ENCODE assay signal across 18 cellular contexts in the genomic region with DNA sequence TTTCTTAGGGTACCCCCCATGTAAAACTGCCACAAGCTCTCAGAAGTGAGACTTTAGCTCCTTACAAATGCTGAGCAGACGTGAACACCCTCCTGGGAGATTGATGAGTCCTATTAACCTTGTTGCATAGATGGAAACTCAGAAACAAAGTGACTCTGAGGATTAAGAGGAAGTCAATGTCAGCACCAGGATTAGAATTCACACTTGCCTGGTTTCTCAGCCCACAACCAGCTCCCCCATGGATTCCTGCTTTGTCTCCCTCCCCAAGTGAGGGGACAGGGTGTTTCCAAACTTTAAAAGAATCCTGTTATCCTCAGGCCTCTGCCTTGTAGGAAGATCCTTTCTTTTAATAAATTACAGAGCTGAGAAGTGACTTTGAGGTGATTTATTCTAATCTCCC.
DNase-seq lines count a peak whose midpoint lies in the region; ATAC-seq, FAIRE-seq and TF ChIP-seq lines count a peak whose summit lies in the region.
"Had no signal": no experiment of that assay in that cellular context is flagged by ENCODE, and none has a peak within 500 bp of the region (broad histone marks: within the 10 kb centered on the region; RNA-seq: fewer than 3 reads in every experiment).

No MANE protein-coding gene starts in this region.

- no peak overlapping the region for H3K9ac ChIP-seq in H1 (replicated peaks in 1 of 4; ENCODE audit: extremely low read depth in 1 of 4, low read depth in 3 of 4, low read length in 3 of 4)

- H3K9me3 ChIP-seq in H1 (ENCODE audit: insufficient read depth in 2 of 2, low read depth in 1 of 2, low read length in 1 of 2) (no peaks in the 10 kb centered on the region), BE2C (no peaks in the 10 kb centered on the region; the same call in 1 of the 2 replicates), gastroesophageal sphincter (no peaks in the 10 kb centered on the region)
- H3K9me3 ChIP-seq: SJSA1 had no signal

- H2AK5ac ChIP-seq in H1 (ENCODE audit: low read depth, low read length) = no peak overlapping the region

- no peak overlapping the region for H2BK12ac ChIP-seq in H1 (ENCODE audit: low read depth, low read length)

- H3K23ac ChIP-seq in H1 (ENCODE audit: insufficient read length) = no peak overlapping the region

- no peak overlapping the region for H3K4me3 ChIP-seq in H1 (ENCODE audit: extremely low read depth in 1 of 4, insufficient read depth in 2 of 4, low read depth in 3 of 4, low read length in 4 of 4)
- H3K4me3 ChIP-seq in BE2C (ENCODE audit: low read depth, low read length) = no peak overlapping the region
- no peak overlapping the region for H3K4me3 ChIP-seq in gastroesophageal sphincter
- H3K4me3 ChIP-seq: SJSA1 had no signal

- no peak overlapping the region for H3K56ac ChIP-seq in H1 (replicated peaks; ENCODE audit: insufficient read length, low read depth, low read length)

- no peak for TF ChIP-seq EP300 in H1 (IDR thresholded peaks at IDR 0.05; ENCODE audit: borderline replicate concordance in 1 of 2, low read depth in 2 of 2, low read length in 2 of 2)
- TF ChIP-seq EP300 in gastroesophageal sphincter (IDR thresholded peaks at IDR 0.05) = no peak

- H3K79me1 ChIP-seq in H1 (ENCODE audit: low read depth, low read length) = no peaks in the 10 kb centered on the region

- no peak for TF ChIP-seq RAD21 in H1 (IDR thresholded peaks at IDR 0.05 in 1 of 2, conservative IDR thresholded peaks at IDR 0.05 in 1 of 2; ENCODE audit: low read depth in 2 of 2, low read length in 2 of 2)

- H3K27me3 Mint-ChIP-seq in neural crest cell (ENCODE audit: low read depth) (no peaks in the 10 kb centered on the region), mesothelial cell of epicardium (ENCODE audit: low read depth) (no peaks in the 10 kb centered on the region)
- H3K27me3 Mint-ChIP-seq: B cell had no signal

- DNase-seq in GM12891 (ENCODE audit: insufficient read length, low spot score) (no peak), Kasumi-1 (lab: John Stamatoyannopoulos, UW) (peak; percentile 9 to 14), H1 (ENCODE audit: low read depth in 1 of 2, low spot score in 2 of 2) (no peak), neural crest cell (ENCODE audit: low read depth, low spot score) (no peak), BE2C (no peak), mesothelial cell of epicardium (ENCODE audit: low spot score in 2 of 2, unreplicated experiment in 2 of 2) (no peak)
- DNase-seq: ACHN; CD8-positive, alpha-beta memory T cell; DND-41; GOT3; Karpas-422; NCI-H1417 treated with DMSO at 0.1 percent for 48 hours; NCI-H2029; NCI-H2171 treated with DMSO at 0.1 percent for 48 hours; OCI-M1 had no signal

- H3K36me3 Mint-ChIP-seq in neural crest cell (ENCODE audit: low read depth) = no peaks in the 10 kb centered on the region
- H3K36me3 Mint-ChIP-seq in mesothelial cell of epicardium = no peaks in the 10 kb centered on the region
- H3K36me3 Mint-ChIP-seq: CD8-positive, alpha-beta memory T cell had no signal

- H3K9me3 Mint-ChIP-seq in neural crest cell = no peaks in the 10 kb centered on the region
- H3K9me3 Mint-ChIP-seq in mesothelial cell of epicardium = no peaks in the 10 kb centered on the region

- H3K27me3 ChIP-seq in H1 (replicated peaks in 1 of 4; ENCODE audit: control insufficient read depth in 3 of 4, extremely low read depth in 1 of 4, insufficient read depth in 3 of 4, low read length in 3 of 4) = no peaks in the 10 kb centered on the region
- H3K27me3 ChIP-seq in BE2C = no peaks in the 10 kb centered on the region
- no peaks in the 10 kb centered on the region for H3K27me3 ChIP-seq in gastroesophageal sphincter
- H3K27me3 ChIP-seq: SJSA1 had no signal

- CTCF ChIA-PET in H1 (lab: Charles Lee; ENCODE audit: partially characterized antibody) = no interaction called here

- no peak overlapping the region for H2BK20ac ChIP-seq in H1 (ENCODE audit: low read length)

- H3K18ac ChIP-seq in H1 (ENCODE audit: extremely low read depth, low read length) = no peak overlapping the region

- H2BK120ac ChIP-seq in H1 (replicated peaks; ENCODE audit: low read depth, low read length) = no peak overlapping the region

- no peak for ATAC-seq in gastroesophageal sphincter

- POLR2A ChIA-PET in H1 (lab: Charles Lee; ENCODE audit: partially characterized antibody) = no interaction called here

- no peaks in the 10 kb centered on the region for H4K20me1 ChIP-seq in H1 (replicated peaks in 1 of 2; ENCODE audit: control insufficient read depth in 1 of 2, insufficient read depth in 2 of 2, low read length in 2 of 2)

- H2BK15ac ChIP-seq in H1 (ENCODE audit: low read length) = no peak overlapping the region

- no peak overlapping the region for H4K8ac ChIP-seq in H1 (ENCODE audit: extremely low read depth, insufficient read depth, low read length)

- H3K14ac ChIP-seq in H1 (ENCODE audit: insufficient read length) = no peak overlapping the region

- no peak overlapping the region for H3K4ac ChIP-seq in H1 (replicated peaks; ENCODE audit: insufficient read length, low read depth, low read length)

- H3K4me2 ChIP-seq in H1 (ENCODE audit: insufficient read depth in 1 of 2, low read depth in 2 of 2, low read length in 2 of 2) = no peak overlapping the region

- H3K23me2 ChIP-seq in H1 (ENCODE audit: low read depth, low read length) = no peaks in the 10 kb centered on the region

- H2BK5ac ChIP-seq in H1 (ENCODE audit: low read depth, low read length) = no peak overlapping the region

- 41% methylated on average over 1 of the region's 1 CpG; no CpG with 5 or more reads in 1 of the 2 experiments for WGBS in H1 (ENCODE audit: extremely low coverage in 1 of 2, insufficient coverage in 1 of 2, insufficient read length in 1 of 2, insufficient replicate concordance in 2 of 2, low coverage in 1 of 2, low lambda C conversion rate in 2 of 2, missing lambda C conversion rate in 1 of 2), 2 experiments
- WGBS in gastroesophageal sphincter (ENCODE audit: low coverage in 1 of 2), 2 donors = 100% methylated on average over 1 of the region's 1 CpG; no CpG with 5 or more reads in 1 of the 2 donors

- no peak for TF ChIP-seq POLR2A in GM12891 (IDR thresholded peaks at IDR 0.05; ENCODE audit: low read depth, low read length)
- no peak for TF ChIP-seq POLR2A in H1 (IDR thresholded peaks at IDR 0.05; ENCODE audit: control extremely low read depth in 1 of 2, low read depth in 2 of 2, low read length in 2 of 2)
- no peak for TF ChIP-seq POLR2A in gastroesophageal sphincter (IDR thresholded peaks at IDR 0.05)

- H3K27ac Mint-ChIP-seq in neural crest cell (ENCODE audit: unreplicated experiment) = peak overlapping the region; percentile 60
- H3K27ac Mint-ChIP-seq in mesothelial cell of epicardium = no peak overlapping the region
- H3K27ac Mint-ChIP-seq: B cell had no signal

- TF ChIP-seq CTCF in H1 (IDR thresholded peaks at IDR 0.05; ENCODE audit: control extremely low read depth in 1 of 3, insufficient read depth in 1 of 3, low read depth in 1 of 3, low read length in 3 of 3) = no peak
- no peak for TF ChIP-seq CTCF in neural crest cell (conservative IDR thresholded peaks at IDR 0.05)
- no peak for TF ChIP-seq CTCF in BE2C (IDR thresholded peaks at IDR 0.05; ENCODE audit: low read depth, low read length)
- TF ChIP-seq CTCF in mesothelial cell of epicardium (IDR thresholded peaks at IDR 0.05; ENCODE audit: unreplicated experiment) = no peak
- no peak for TF ChIP-seq CTCF in gastroesophageal sphincter (IDR thresholded peaks at IDR 0.05)

- H3K27ac ChIP-seq in H1 (ENCODE audit: low read depth, low read length) (no peak overlapping the region), gastroesophageal sphincter (no peak overlapping the region)
- H3K27ac ChIP-seq: SJSA1 had no signal

- H4K5ac ChIP-seq in H1 (ENCODE audit: insufficient read length, low read depth, low read length) = no peak overlapping the region

- no peak overlapping the region for H3K4me3 Mint-ChIP-seq in neural crest cell
- H3K4me3 Mint-ChIP-seq in mesothelial cell of epicardium = no peak overlapping the region
- H3K4me3 Mint-ChIP-seq: B cell; CD8-positive, alpha-beta memory T cell had no signal

- H3K79me2 ChIP-seq in H1 (ENCODE audit: control insufficient read depth in 1 of 2, insufficient read depth in 2 of 2, low read length in 2 of 2) = no peaks in the 10 kb centered on the region

- H3K4me1 Mint-ChIP-seq in neural crest cell = peaks cover 48% of the 10 kb centered on the region
- H3K4me1 Mint-ChIP-seq in mesothelial cell of epicardium = peaks cover 39% of the 10 kb centered on the region
- H3K4me1 Mint-ChIP-seq: CD8-positive, alpha-beta memory T cell had no signal

- no peak overlapping the region for H2AFZ ChIP-seq in H1 (ENCODE audit: low read length)

- FAIRE-seq in GM12891 (lab: Jason Lieb, UNC) (no peak), H1 (lab: Jason Lieb, UNC) (peak; percentile 60)

- H3K4me1 ChIP-seq in H1 (replicated peaks in 1 of 4; ENCODE audit: control insufficient read depth in 3 of 4, insufficient read depth in 4 of 4, low read length in 3 of 4) = peaks cover 0 to 11% (median 5%) of the 10 kb centered on the region in 4 experiments; a peak in 3 of 7 replicates
- peaks cover 31% of the 10 kb centered on the region for H3K4me1 ChIP-seq in BE2C
- no peaks in the 10 kb centered on the region for H3K4me1 ChIP-seq in gastroesophageal sphincter

- H3K36me3 ChIP-seq in H1 (ENCODE audit: control insufficient read depth in 2 of 4, insufficient read depth in 4 of 4, low read length in 3 of 4) (no peaks in the 10 kb centered on the region), BE2C (no peaks in the 10 kb centered on the region), gastroesophageal sphincter (no peaks in the 10 kb centered on the region)
- H3K36me3 ChIP-seq: SJSA1 had no signal

- H4K91ac ChIP-seq in H1 (replicated peaks; ENCODE audit: insufficient read length, low read length) = no peak overlapping the region

TF ChIP-seq in GM12891, 5 proteins besides CTCF, POLR2A, EP300 and RAD21:
- TF ChIP-seq TAF1 (IDR thresholded peaks at IDR 0.05; ENCODE audit: low read depth, low read length) (no peak), SPI1 (IDR thresholded peaks at IDR 0.05; ENCODE audit: low read depth, low read length) (peak; percentile 24; the same call in 1 of the 2 replicates)
TF ChIP-seq in GM12891: peak in this region for 1.

TF ChIP-seq in H1, 55 proteins besides CTCF, POLR2A, EP300 and RAD21 (continues in another document):
- no peak for TF ChIP-seq ASH2L (IDR thresholded peaks at IDR 0.05; ENCODE audit: low read length)
- no peak for TF ChIP-seq KDM4A (IDR thresholded peaks at IDR 0.05; ENCODE audit: low read depth, low read length, severe bottlenecking)
- TF ChIP-seq RFX5 (IDR thresholded peaks at IDR 0.05; ENCODE audit: borderline replicate concordance, low read depth, low read length) = no peak
- TF ChIP-seq YY1 (IDR thresholded peaks at IDR 0.05; ENCODE audit: low read depth, low read length) = no peak
- TF ChIP-seq CTBP2 (IDR thresholded peaks at IDR 0.05; ENCODE audit: borderline replicate concordance, insufficient read depth, insufficient read length, low read length) = no peak
- no peak for TF ChIP-seq NRF1 (IDR thresholded peaks at IDR 0.05; ENCODE audit: low read depth, low read length)
- no peak for TF ChIP-seq CHD2 (IDR thresholded peaks at IDR 0.05; ENCODE audit: low read length)
- no peak for TF ChIP-seq CEBPB (IDR thresholded peaks at IDR 0.05; ENCODE audit: low read depth, low read length)
- TF ChIP-seq KDM5A (IDR thresholded peaks at IDR 0.05; ENCODE audit: low read length) = no peak
- TF ChIP-seq SAP30 (IDR thresholded peaks at IDR 0.05; ENCODE audit: insufficient read depth, insufficient replicate concordance, low read length) = no peak
- no peak for TF ChIP-seq HDAC6 (IDR thresholded peaks at IDR 0.05; ENCODE audit: low read depth, low read length)

Comparison
In these comparisons a context has a peak if more than half of its experiments do, and no peak if none do; other contexts are left out.
1. DNase-seq: peak in Kasumi-1 (2 of 2); none in GM12891 (single experiment), H1 (0 of 2), neural crest cell (single experiment), BE2C (single experiment) and mesothelial cell of epicardium (0 of 2).